Comparison of ENCODE assay signal across 22 cellular contexts in the genomic region with DNA sequence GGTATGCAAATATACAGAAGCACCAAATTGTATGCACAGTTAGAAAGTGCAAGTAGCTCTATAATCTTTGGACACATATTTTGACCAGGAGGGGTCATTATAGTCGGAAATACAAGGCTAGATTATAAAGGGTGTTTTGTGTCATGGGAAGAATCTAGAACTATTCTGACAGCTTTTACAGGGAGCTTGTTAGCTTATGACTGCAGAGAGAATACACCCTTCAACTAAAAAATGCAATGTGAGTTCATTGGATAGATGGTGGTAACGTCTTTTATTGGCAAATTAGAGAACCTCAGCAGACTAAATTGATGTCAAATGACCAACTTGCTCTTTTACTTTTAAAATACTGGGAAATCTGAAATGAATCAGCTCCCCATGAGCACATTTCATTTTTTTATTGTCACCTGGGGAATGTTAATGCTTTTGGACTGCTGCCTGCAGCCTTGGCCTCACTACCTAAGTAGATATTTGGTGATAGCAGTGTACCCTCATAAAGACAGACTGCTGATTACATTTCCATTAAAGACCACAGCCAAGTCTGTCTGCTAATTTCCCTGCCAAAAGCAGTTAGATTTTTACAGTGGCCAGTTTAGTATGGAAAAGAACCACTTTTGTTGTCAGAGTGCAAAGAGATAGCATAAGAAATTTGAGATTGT.
A peak's percentile ranks its signal among the peaks of the same experiment; 100 is the strongest.
DNase-seq lines count a peak whose midpoint lies in the region; ATAC-seq and TF ChIP-seq lines count a peak whose summit lies in the region.
"Had no signal": no experiment of that assay in that cellular context is flagged by ENCODE, and none has a peak within 500 bp of the region (broad histone marks: within the 10 kb centered on the region; RNA-seq: fewer than 3 reads in every experiment).

No MANE protein-coding gene starts in this region.

- no peak overlapping the region for H3K27ac ChIP-seq in trophoblast cell (ENCODE audit: low read depth, low read length)
- H3K27ac ChIP-seq: BLaER1 treated with 17β-estradiol and CSF1 and Interleukin-3, amounts not matched to agents 10 nM and 100 nM; RWPE1 had no signal

- ATAC-seq in SK-N-SH treated with all-trans-retinoic acid at 6 μM for 48 hours (peak; percentile 94), mucosa of descending colon (peak; percentile 15), HG03457 (IDR thresholded peaks at IDR 0.05; ENCODE audit: unreplicated experiment) (no peak)

- no peak overlapping the region for H4K12ac ChIP-seq in trophoblast cell (ENCODE audit: low read depth, low read length)

- H3K4me2 ChIP-seq in trophoblast cell (ENCODE audit: low read length) = no peak overlapping the region
- H3K4me2 ChIP-seq: BLaER1 treated with 17β-estradiol and CSF1 and Interleukin-3, amounts not matched to agents 10 nM and 100 nM had no signal

- H2BK5ac ChIP-seq in trophoblast cell (ENCODE audit: low read depth, low read length, poor library complexity) = no peak overlapping the region

- no peaks in the 10 kb centered on the region for H3K79me1 ChIP-seq in trophoblast cell (ENCODE audit: low read length)

- H3K14ac ChIP-seq in trophoblast cell (ENCODE audit: low read length) = no peak overlapping the region

- no peaks in the 10 kb centered on the region for H3K4me1 ChIP-seq in mucosa of descending colon (ENCODE audit: low read depth)
- no peaks in the 10 kb centered on the region for H3K4me1 ChIP-seq in trophoblast cell (ENCODE audit: control insufficient read depth in 1 of 2, insufficient read depth in 2 of 2, low read length in 2 of 2)
- H3K4me1 ChIP-seq: BLaER1 treated with 17β-estradiol and CSF1 and Interleukin-3, amounts not matched to agents 10 nM and 100 nM had no signal

- intact Hi-C loops in mucosa of descending colon (cut with DNase I, micrococcal nuclease) = no loop called here

- H2AFZ ChIP-seq in trophoblast cell (ENCODE audit: insufficient read depth, low read length, poor library complexity) = no peak overlapping the region

- H4K91ac ChIP-seq in trophoblast cell (ENCODE audit: low read depth, low read length) = no peak overlapping the region

- no peak overlapping the region for H3K23ac ChIP-seq in trophoblast cell (ENCODE audit: low read length)

- H3K18ac ChIP-seq in trophoblast cell (ENCODE audit: low read length) = no peak overlapping the region

- no peak overlapping the region for H2AK5ac ChIP-seq in trophoblast cell (ENCODE audit: low read length)

- H3K9me3 ChIP-seq in mucosa of descending colon = peaks cover 20% of the 10 kb centered on the region
- H3K9me3 ChIP-seq in trophoblast cell (ENCODE audit: insufficient read depth, low read depth, low read length) = peaks cover 4% of the 10 kb centered on the region

- no peak overlapping the region for H3K4ac ChIP-seq in trophoblast cell (ENCODE audit: low read depth, low read length)

- H3K4me3 ChIP-seq in LNCaP clone FGC (ENCODE audit: low read depth, low read length) (no peak overlapping the region), mucosa of descending colon (no peak overlapping the region), trophoblast cell (ENCODE audit: low read depth, low read length) (no peak overlapping the region)
- H3K4me3 ChIP-seq: BLaER1 treated with 17β-estradiol and CSF1 and Interleukin-3, amounts not matched to agents 10 nM and 100 nM; MG63 had no signal

- TF ChIP-seq CTCF in LNCaP clone FGC (IDR thresholded peaks at IDR 0.05; ENCODE audit: control insufficient read depth, extremely low read depth, insufficient read depth) = no peak
- no peak for TF ChIP-seq CTCF in mucosa of descending colon (IDR thresholded peaks at IDR 0.05)

- DNase-seq in NCI-H1105 treated with DMSO at 0.1 percent for 48 hours (lab: John Stamatoyannopoulos, UW) = peak; percentile 37
- DNase-seq in NCI-H1105 (lab: John Stamatoyannopoulos, UW) = no peak
- DNase-seq in LNCaP clone FGC (ENCODE audit: low read depth) = peak; percentile 31
- no peak for DNase-seq in mucosa of descending colon
- no peak for DNase-seq in trophoblast cell
- no peak for DNase-seq in NCI-H510A treated with DMSO at 0.1 percent for 48 hours (lab: John Stamatoyannopoulos, UW)
- DNase-seq: DMS153, DND-41, Karpas-422, MG63, NCI-H1436 treated with DMSO at 0.1 percent for 48 hours, NCI-H187 treated with DMSO at 0.1 percent for 48 hours, NCI-H2171 treated with DMSO at 0.1 percent for 48 hours, NCI-H345, NCI-H524, NCI-H748 treated with DMSO at 0.1 percent for 48 hours, SHP77, SW 1271 had no signal

- H3K79me2 ChIP-seq in trophoblast cell (ENCODE audit: control insufficient read depth, insufficient read depth, low read length, poor library complexity) = no peaks in the 10 kb centered on the region

- no peak overlapping the region for H3K9ac ChIP-seq in trophoblast cell (ENCODE audit: low read length)
- H3K9ac ChIP-seq: BLaER1 treated with 17β-estradiol and CSF1 and Interleukin-3, amounts not matched to agents 10 nM and 100 nM had no signal

- no peak overlapping the region for H2BK12ac ChIP-seq in trophoblast cell (ENCODE audit: low read length)

- H3K36me3 ChIP-seq in mucosa of descending colon (ENCODE audit: low read depth) (no peaks in the 10 kb centered on the region), trophoblast cell (ENCODE audit: control insufficient read depth in 1 of 2, insufficient read depth in 2 of 2, low read length in 2 of 2) (no peaks in the 10 kb centered on the region)
- H3K36me3 ChIP-seq: MG63 had no signal

- no CpG with 5 or more reads among the region's 2 CpGs for WGBS in trophoblast cell (ENCODE audit: extremely low coverage, insufficient coverage, insufficient read length)

- no peak overlapping the region for H2BK120ac ChIP-seq in trophoblast cell (ENCODE audit: insufficient read depth, low read length, poor library complexity)

- no peak overlapping the region for H4K8ac ChIP-seq in trophoblast cell (ENCODE audit: low read depth, low read length)

- H3K27me3 ChIP-seq in trophoblast cell (ENCODE audit: insufficient read depth, low read length) = no peaks in the 10 kb centered on the region
- H3K27me3 ChIP-seq: BLaER1 treated with 17β-estradiol and CSF1 and Interleukin-3, amounts not matched to agents 10 nM and 100 nM; MG63 had no signal

TF ChIP-seq in SK-N-SH treated with all-trans-retinoic acid at 6 μM for 48 hours, 23 proteins besides CTCF, POLR2A, EP300 and RAD21:
- TF ChIP-seq, protein P1, sequence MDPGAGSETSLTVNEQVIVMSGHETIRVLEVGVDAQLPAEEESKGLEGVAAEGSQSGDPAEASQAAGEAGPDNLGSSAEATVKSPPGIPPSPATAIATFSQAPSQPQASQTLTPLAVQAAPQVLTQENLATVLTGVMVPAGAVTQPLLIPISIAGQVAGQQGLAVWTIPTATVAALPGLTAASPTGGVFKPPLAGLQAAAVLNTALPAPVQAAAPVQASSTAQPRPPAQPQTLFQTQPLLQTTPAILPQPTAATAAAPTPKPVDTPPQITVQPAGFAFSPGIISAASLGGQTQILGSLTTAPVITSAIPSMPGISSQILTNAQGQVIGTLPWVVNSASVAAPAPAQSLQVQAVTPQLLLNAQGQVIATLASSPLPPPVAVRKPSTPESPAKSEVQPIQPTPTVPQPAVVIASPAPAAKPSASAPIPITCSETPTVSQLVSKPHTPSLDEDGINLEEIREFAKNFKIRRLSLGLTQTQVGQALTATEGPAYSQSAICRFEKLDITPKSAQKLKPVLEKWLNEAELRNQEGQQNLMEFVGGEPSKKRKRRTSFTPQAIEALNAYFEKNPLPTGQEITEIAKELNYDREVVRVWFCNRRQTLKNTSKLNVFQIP (CRISPR knock-in tag; IDR thresholded peaks at IDR 0.05; ENCODE audit: borderline replicate concordance, low read depth) = no peak
- TF ChIP-seq PPARA (CRISPR knock-in tag; IDR thresholded peaks at IDR 0.05; ENCODE audit: borderline replicate concordance) (no peak), TOX (CRISPR knock-in tag; IDR thresholded peaks at IDR 0.05; ENCODE audit: borderline replicate concordance) (no peak), ZNF70 (CRISPR knock-in tag; IDR thresholded peaks at IDR 0.05) (no peak), ARNTL (CRISPR knock-in tag; IDR thresholded peaks at IDR 0.05; ENCODE audit: borderline replicate concordance, low read depth) (no peak), ZNF8 (CRISPR knock-in tag; IDR thresholded peaks at IDR 0.05) (no peak), ESRRG (CRISPR knock-in tag; IDR thresholded peaks at IDR 0.05) (no peak), TCF4 (CRISPR knock-in tag; IDR thresholded peaks at IDR 0.05; ENCODE audit: borderline replicate concordance) (no peak), ZFP30 (CRISPR knock-in tag; IDR thresholded peaks at IDR 0.05) (no peak), GLIS3 (CRISPR knock-in tag; IDR thresholded peaks at IDR 0.05) (no peak), ISL1 (CRISPR knock-in tag; IDR thresholded peaks at IDR 0.05) (no peak), ZNF565 (CRISPR knock-in tag; conservative IDR thresholded peaks at IDR 0.05; ENCODE audit: low read depth) (no peak)
- TF ChIP-seq, protein P2, sequence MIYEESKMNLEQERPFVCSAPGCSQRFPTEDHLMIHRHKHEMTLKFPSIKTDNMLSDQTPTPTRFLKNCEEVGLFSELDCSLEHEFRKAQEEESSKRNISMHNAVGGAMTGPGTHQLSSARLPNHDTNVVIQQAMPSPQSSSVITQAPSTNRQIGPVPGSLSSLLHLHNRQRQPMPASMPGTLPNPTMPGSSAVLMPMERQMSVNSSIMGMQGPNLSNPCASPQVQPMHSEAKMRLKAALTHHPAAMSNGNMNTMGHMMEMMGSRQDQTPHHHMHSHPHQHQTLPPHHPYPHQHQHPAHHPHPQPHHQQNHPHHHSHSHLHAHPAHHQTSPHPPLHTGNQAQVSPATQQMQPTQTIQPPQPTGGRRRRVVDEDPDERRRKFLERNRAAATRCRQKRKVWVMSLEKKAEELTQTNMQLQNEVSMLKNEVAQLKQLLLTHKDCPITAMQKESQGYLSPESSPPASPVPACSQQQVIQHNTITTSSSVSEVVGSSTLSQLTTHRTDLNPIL (CRISPR knock-in tag; IDR thresholded peaks at IDR 0.05; ENCODE audit: low read depth) = no peak
- TF ChIP-seq, protein P3, sequence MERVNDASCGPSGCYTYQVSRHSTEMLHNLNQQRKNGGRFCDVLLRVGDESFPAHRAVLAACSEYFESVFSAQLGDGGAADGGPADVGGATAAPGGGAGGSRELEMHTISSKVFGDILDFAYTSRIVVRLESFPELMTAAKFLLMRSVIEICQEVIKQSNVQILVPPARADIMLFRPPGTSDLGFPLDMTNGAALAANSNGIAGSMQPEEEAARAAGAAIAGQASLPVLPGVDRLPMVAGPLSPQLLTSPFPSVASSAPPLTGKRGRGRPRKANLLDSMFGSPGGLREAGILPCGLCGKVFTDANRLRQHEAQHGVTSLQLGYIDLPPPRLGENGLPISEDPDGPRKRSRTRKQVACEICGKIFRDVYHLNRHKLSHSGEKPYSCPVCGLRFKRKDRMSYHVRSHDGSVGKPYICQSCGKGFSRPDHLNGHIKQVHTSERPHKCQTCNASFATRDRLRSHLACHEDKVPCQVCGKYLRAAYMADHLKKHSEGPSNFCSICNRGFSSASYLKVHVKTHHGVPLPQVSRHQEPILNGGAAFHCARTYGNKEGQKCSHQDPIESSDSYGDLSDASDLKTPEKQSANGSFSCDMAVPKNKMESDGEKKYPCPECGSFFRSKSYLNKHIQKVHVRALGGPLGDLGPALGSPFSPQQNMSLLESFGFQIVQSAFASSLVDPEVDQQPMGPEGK (CRISPR knock-in tag; IDR thresholded peaks at IDR 0.05; ENCODE audit: borderline replicate concordance) = no peak

Comparison
In these comparisons a context has a peak if more than half of its experiments do, and no peak if none do; other contexts are left out.
1. DNase-seq: peak in NCI-H1105 treated with DMSO at 0.1 percent for 48 hours (single experiment) and LNCaP clone FGC (single experiment); none in NCI-H1105 (single experiment), mucosa of descending colon (0 of 3), trophoblast cell (0 of 2) and NCI-H510A treated with DMSO at 0.1 percent for 48 hours (single experiment).